Comparison of ENCODE assay signal across 24 cellular contexts in genomic region chr20:54170963-54171362, GRCh38. TPM values are rescaled to one million over a fixed set of nuclear protein-coding genes. Genes with fewer than 3 reads are reported as not detected.
DNase-seq lines count a peak whose midpoint lies in the region; ATAC-seq, FAIRE-seq and TF ChIP-seq lines count a peak whose summit lies in the region.
"Had no signal": no experiment of that assay in that cellular context is flagged by ENCODE, and none has a peak within 500 bp of the region (broad histone marks: within the 10 kb centered on the region; RNA-seq: fewer than 3 reads in every experiment).

No MANE protein-coding gene starts in this region.

- H3K4me3 ChIP-seq in HepG2 (replicated peaks in 1 of 3; ENCODE audit: insufficient read depth in 1 of 3, low read depth in 2 of 3, low read length in 3 of 3) (no peak overlapping the region), right lobe of liver (no peak overlapping the region), PC-9 (peak overlapping the region; percentile 63; the same call in 1 of the 2 replicates), endothelial cell of umbilical vein (replicated peaks in 1 of 3; ENCODE audit: insufficient read depth in 1 of 3, low read depth in 1 of 3, low read length in 3 of 3) (no peak overlapping the region), neuronal stem cell (ENCODE audit: low read length in 2 of 2) (no peak overlapping the region), brain microvascular endothelial cell (ENCODE audit: low read depth, low read length) (no peak overlapping the region)
- H3K4me3 ChIP-seq: BLaER1 treated with 17β-estradiol and CSF1 and Interleukin-3, amounts not matched to agents 10 nM and 100 nM; GM23338 had no signal

- peaks cover 62% of the 10 kb centered on the region for H3K27me3 Mint-ChIP-seq in activated T-helper 17 cell treated with anti-CD3 and anti-CD28 coated beads, Interleukin-2, amount 50 U/mL, for 72 hours

- no peak overlapping the region for H2AFZ ChIP-seq in HepG2 (ENCODE audit: low read length)
- no peak overlapping the region for H2AFZ ChIP-seq in PC-9
- H2AFZ ChIP-seq in endothelial cell of umbilical vein (ENCODE audit: low read depth, low read length) = no peak overlapping the region
- H2AFZ ChIP-seq in neuronal stem cell (ENCODE audit: low read length) = no peak overlapping the region
- H2AFZ ChIP-seq: GM23338 had no signal

- no peak overlapping the region for H3K27ac ChIP-seq in HepG2 (ENCODE audit: extremely low read length, insufficient read depth, low read length)
- no peak overlapping the region for H3K27ac ChIP-seq in right lobe of liver
- H3K27ac ChIP-seq in PC-9 = peak overlapping the region; percentile 96
- H3K27ac ChIP-seq in endothelial cell of umbilical vein (ENCODE audit: insufficient read depth, low read depth, low read length) = no peak overlapping the region
- H3K27ac ChIP-seq in neuronal stem cell (replicated peaks; ENCODE audit: low read length) = no peak overlapping the region
- H3K27ac ChIP-seq in brain microvascular endothelial cell = no peak overlapping the region
- H3K27ac ChIP-seq: 22Rv1; BLaER1 treated with 17β-estradiol and CSF1 and Interleukin-3, amounts not matched to agents 10 nM and 100 nM had no signal

- POLR2A ChIA-PET in HepG2 (lab: Yijun Ruan, JAX) (interaction anchor here (1.0 to 3.9 kb wide), 3 partner anchors 24 to 63 kb away, joined by 3 to 19 read pairs (median 3); no protein-coding TSS in a partner anchor), PC-9 (lab: Charles Lee; ENCODE audit: unreplicated experiment) (no interaction called here), endothelial cell of umbilical vein (lab: Charles Lee) (no interaction called here)

- ATAC-seq in HepG2 (no peak), right lobe of liver (no peak)
- ATAC-seq in activated T-helper 17 cell treated with anti-CD3 and anti-CD28 coated beads, Interleukin-2, amount 50 U/mL, for 72 hours (replicated peaks) = no peak
- ATAC-seq: GM23338 had no signal

- peaks cover 41% of the 10 kb centered on the region for H3F3A ChIP-seq in PC-9 (ENCODE audit: insufficient read depth, low read depth)

- no peaks in the 10 kb centered on the region for H3K9me3 Mint-ChIP-seq in activated T-helper 17 cell treated with anti-CD3 and anti-CD28 coated beads, Interleukin-2, amount 50 U/mL, for 72 hours
- H3K9me3 Mint-ChIP-seq: CD4-positive, alpha-beta T cell had no signal

- H3K9ac ChIP-seq in HepG2 (ENCODE audit: insufficient read depth, low read depth, low read length) (no peak overlapping the region), endothelial cell of umbilical vein (replicated peaks; ENCODE audit: extremely low read depth, insufficient read depth, low read length) (no peak overlapping the region), neuronal stem cell (ENCODE audit: low read depth, low read length, poor library complexity) (no peak overlapping the region)
- H3K9ac ChIP-seq: BLaER1 treated with 17β-estradiol and CSF1 and Interleukin-3, amounts not matched to agents 10 nM and 100 nM had no signal

- TF ChIP-seq RAD21 in HepG2 (CRISPR knock-in tag; IDR thresholded peaks at IDR 0.05) = no peak

- H3K4me3 Mint-ChIP-seq in activated T-helper 17 cell treated with anti-CD3 and anti-CD28 coated beads, Interleukin-2, amount 50 U/mL, for 72 hours = no peak overlapping the region
- H3K4me3 Mint-ChIP-seq: CD4-positive, alpha-beta T cell; CD8-positive, alpha-beta memory T cell; GM23338; H9 had no signal

- dilution Hi-C loops in endothelial cell of umbilical vein (cut with MboI; ENCODE audit: extremely low pct_ligation_motif_present, low sequenced_read_pairs) = no loop called here

- H3K79me2 ChIP-seq in HepG2 (ENCODE audit: insufficient read depth, low read length) (no peaks in the 10 kb centered on the region), PC-9 (ENCODE audit: low read depth) (peaks cover 31% of the 10 kb centered on the region), endothelial cell of umbilical vein (ENCODE audit: control insufficient read depth, insufficient read depth, low read length) (no peaks in the 10 kb centered on the region)

- peaks cover 66% of the 10 kb centered on the region for H3K4me1 ChIP-seq in HepG2 (ENCODE audit: insufficient read depth, low read length)
- peaks cover 0 to 11% (median 0%) of the 10 kb centered on the region in 4 donors for H3K4me1 ChIP-seq in right lobe of liver
- H3K4me1 ChIP-seq in PC-9 (replicated peaks; ENCODE audit: insufficient read depth) = peaks cover 42% of the 10 kb centered on the region
- H3K4me1 ChIP-seq in endothelial cell of umbilical vein (ENCODE audit: control insufficient read depth, extremely low read depth, insufficient read depth, low read length) = no peaks in the 10 kb centered on the region
- peaks cover 11 to 14% of the 10 kb centered on the region in 2 donors for H3K4me1 ChIP-seq in neuronal stem cell (ENCODE audit: control insufficient read depth in 2 of 2, insufficient read depth in 1 of 2, low read depth in 1 of 2, low read length in 2 of 2)
- H3K4me1 ChIP-seq: BE2C had no signal

- no peak overlapping the region for H3K4ac ChIP-seq in neuronal stem cell (ENCODE audit: low read length)

- H3K9me2 ChIP-seq in PC-9 (ENCODE audit: insufficient read depth) = no peaks in the 10 kb centered on the region

- no peaks in the 10 kb centered on the region for H3K79me1 ChIP-seq in neuronal stem cell (ENCODE audit: low read depth, low read length)

- in situ Hi-C loops in HepG2 (cut with HindIII; ENCODE audit: extremely low pct_ligation_motif_present, low pct_unique_long_range_greater_than_20kb) (no loop called here), brain microvascular endothelial cell (cut with HindIII; ENCODE audit: low pct_ligation_motif_present, low sequenced_read_pairs) (no loop called here)

- no peak overlapping the region for H3K27ac Mint-ChIP-seq in activated T-helper 17 cell treated with anti-CD3 and anti-CD28 coated beads, Interleukin-2, amount 50 U/mL, for 72 hours
- H3K27ac Mint-ChIP-seq: CD14-positive monocyte; CD4-positive, alpha-beta T cell; CD8-positive, alpha-beta memory T cell; GM23338; H9 had no signal

- 89% methylated on average over 3 of the region's 3 CpGs for WGBS in HepG2 (ENCODE audit: low lambda C conversion rate)
- 28% methylated on average over 3 of the region's 3 CpGs for WGBS in right lobe of liver (ENCODE audit: insufficient coverage, low coverage, low lambda C conversion rate, missing lambda C conversion rate)
- WGBS in neuronal stem cell (ENCODE audit: extremely low coverage in 2 of 2, insufficient read length in 2 of 2, insufficient replicate concordance in 1 of 2), 2 donors = no CpG with 5 or more reads among the region's 3 CpGs

- H3K36me3 ChIP-seq in HepG2 (replicated peaks in 1 of 2; ENCODE audit: control insufficient read depth in 1 of 2, insufficient read depth in 2 of 2, low read length in 2 of 2) (no peaks in the 10 kb centered on the region), right lobe of liver (no peaks in the 10 kb centered on the region), PC-9 (ENCODE audit: low read depth) (peaks cover 12% of the 10 kb centered on the region; the same call in 1 of the 2 replicates), endothelial cell of umbilical vein (ENCODE audit: control insufficient read depth in 2 of 2, extremely low read depth in 1 of 2, insufficient read depth in 2 of 2, low read length in 2 of 2) (no peaks in the 10 kb centered on the region), neuronal stem cell (replicated peaks in 1 of 2; ENCODE audit: control insufficient read depth in 2 of 2, insufficient read depth in 2 of 2, low read length in 2 of 2) (no peaks in the 10 kb centered on the region), brain microvascular endothelial cell (replicated peaks) (no peaks in the 10 kb centered on the region)
- H3K36me3 ChIP-seq: BE2C; BLaER1 treated with 17β-estradiol and CSF1 and Interleukin-3, amounts not matched to agents 10 nM and 100 nM had no signal

- TF ChIP-seq CTCF in HepG2 (CRISPR knock-in tag; IDR thresholded peaks at IDR 0.05) (no peak), right lobe of liver (IDR thresholded peaks at IDR 0.05) (no peak), PC-9 (conservative IDR thresholded peaks at IDR 0.05) (no peak), endothelial cell of umbilical vein (IDR thresholded peaks at IDR 0.05; ENCODE audit: extremely low read depth in 1 of 2, insufficient read depth in 1 of 2, low read depth in 1 of 2, low read length in 2 of 2) (no peak), brain microvascular endothelial cell (IDR thresholded peaks at IDR 0.05; ENCODE audit: low read depth, low read length, missing control alignments) (no peak)

- H3K4me2 ChIP-seq in HepG2 (ENCODE audit: low read depth, low read length) (no peak overlapping the region), PC-9 (peak overlapping the region; percentile 92), endothelial cell of umbilical vein (ENCODE audit: insufficient read depth, low read length) (no peak overlapping the region), neuronal stem cell (ENCODE audit: insufficient read depth, low read length, poor library complexity, severe bottlenecking) (no peak overlapping the region)
- H3K4me2 ChIP-seq: BLaER1 treated with 17β-estradiol and CSF1 and Interleukin-3, amounts not matched to agents 10 nM and 100 nM; GM23338 had no signal

- FAIRE-seq in HepG2 (lab: Jason Lieb, UNC) = no peak
- FAIRE-seq in endothelial cell of umbilical vein (lab: Jason Lieb, UNC) = no peak
- FAIRE-seq: A204.1, GM12891, GM18507 had no signal

- BruUV-seq in HepG2 (replicated peaks; lab: Mats Ljungman, UMichigan) (no TSS peak), PC-9 (replicated peaks; lab: Mats Ljungman, UMichigan) (no TSS peak), endothelial cell of umbilical vein (replicated peaks; lab: Mats Ljungman, UMichigan) (no TSS peak)

- H3K9me1 ChIP-seq in endothelial cell of umbilical vein (replicated peaks; ENCODE audit: control insufficient read depth, extremely low read depth, insufficient read depth, low read length) = no peaks in the 10 kb centered on the region

- H2BK12ac ChIP-seq in neuronal stem cell (ENCODE audit: low read length) = no peak overlapping the region

- H3K14ac ChIP-seq in neuronal stem cell (ENCODE audit: low read length) = no peak overlapping the region

- no peak for DNase-seq in HepG2 (ENCODE audit: low spot score)
- DNase-seq in right lobe of liver = no peak
- no peak for DNase-seq in PC-9
- DNase-seq in endothelial cell of umbilical vein (ENCODE audit: low read depth, low spot score) = no peak
- no peak for DNase-seq in neuronal stem cell (ENCODE audit: low spot score)
- DNase-seq in activated T-cell treated with anti-CD3 and anti-CD28 coated beads, Interleukin-2, amount 50 U/mL, for 1 hour = no peak
- DNase-seq in brain microvascular endothelial cell = no peak
- DNase-seq: ACHN; AML-193; BE2C; CD4-positive, alpha-beta T cell; CD8-positive, alpha-beta memory T cell; DMS53; DMS79 treated with DMSO at 0.1 percent for 48 hours; GF-D8; H9 had no signal

- CTCF ChIA-PET in HepG2 (lab: Yijun Ruan, JAX; ENCODE audit: low intra/inter-chr PET ratio, low total read pairs) (no interaction called here), PC-9 (lab: Charles Lee) (no interaction called here), endothelial cell of umbilical vein (lab: Charles Lee) (interaction anchor here (0.9 kb wide), 1 partner anchor 29 kb away, joined by 3 read pairs; no protein-coding TSS in a partner anchor)

- no peak overlapping the region for H2BK15ac ChIP-seq in neuronal stem cell (ENCODE audit: low read length)

- no peak overlapping the region for H3K23ac ChIP-seq in neuronal stem cell (ENCODE audit: low read depth, low read length, poor library complexity)

- TF ChIP-seq EP300 in HepG2 (IDR thresholded peaks at IDR 0.05; ENCODE audit: low read depth in 2 of 2, low read length in 2 of 2) (no peak), HepG2 (CRISPR knock-in tag; IDR thresholded peaks at IDR 0.05; ENCODE audit: borderline replicate concordance) (no peak)

- H2BK120ac ChIP-seq in neuronal stem cell (ENCODE audit: low read depth, low read length) = no peak overlapping the region

- no peak overlapping the region for H3K18ac ChIP-seq in neuronal stem cell (ENCODE audit: low read length)

- no peak overlapping the region for H2BK5ac ChIP-seq in neuronal stem cell (ENCODE audit: low read length)

- H4K20me1 ChIP-seq in HepG2 (ENCODE audit: insufficient read depth, low read length) (no peaks in the 10 kb centered on the region), PC-9 (ENCODE audit: insufficient read depth) (no peaks in the 10 kb centered on the region), endothelial cell of umbilical vein (replicated peaks; ENCODE audit: control insufficient read depth, extremely low read depth, insufficient read depth, low read length) (no peaks in the 10 kb centered on the region)

- no peak overlapping the region for H4K8ac ChIP-seq in neuronal stem cell (ENCODE audit: low read depth, low read length)

- H3K36me3 Mint-ChIP-seq in activated T-helper 17 cell treated with anti-CD3 and anti-CD28 coated beads, Interleukin-2, amount 50 U/mL, for 72 hours (ENCODE audit: low read depth) = no peaks in the 10 kb centered on the region
- H3K36me3 Mint-ChIP-seq: CD8-positive, alpha-beta memory T cell had no signal

- H3K9me3 ChIP-seq in HepG2 (ENCODE audit: low read length) (no peaks in the 10 kb centered on the region), right lobe of liver (no peaks in the 10 kb centered on the region), PC-9 (ENCODE audit: insufficient read depth, low read depth) (no peaks in the 10 kb centered on the region), endothelial cell of umbilical vein (replicated peaks; ENCODE audit: control insufficient read depth, insufficient read depth, low read length) (no peaks in the 10 kb centered on the region), neuronal stem cell (replicated peaks in 1 of 2; ENCODE audit: control insufficient read depth in 2 of 2, insufficient read depth in 1 of 2, low read depth in 1 of 2, low read length in 2 of 2) (no peaks in the 10 kb centered on the region)
- H3K9me3 ChIP-seq: BE2C had no signal

- intact Hi-C loops in HepG2 (cut with micrococcal nuclease; ENCODE audit: unreplicated experiment) = no loop called here
- intact Hi-C loops in right lobe of liver (cut with DNase I) = no loop called here
- intact Hi-C loops in PC-9 (cut with micrococcal nuclease; ENCODE audit: unreplicated experiment) = no loop called here
- intact Hi-C loops in endothelial cell of umbilical vein (cut with micrococcal nuclease) = no loop called here

- TF ChIP-seq POLR2A in HepG2 (IDR thresholded peaks at IDR 0.05; ENCODE audit: insufficient read depth in 1 of 2, low read depth in 2 of 2, low read length in 2 of 2) (no peak), right lobe of liver (IDR thresholded peaks at IDR 0.05) (no peak), endothelial cell of umbilical vein (IDR thresholded peaks at IDR 0.05; ENCODE audit: low read depth, low read length) (no peak)

- H2AK5ac ChIP-seq in neuronal stem cell (ENCODE audit: low read depth, low read length) = no peak overlapping the region

- H3K4me1 Mint-ChIP-seq in activated T-helper 17 cell treated with anti-CD3 and anti-CD28 coated beads, Interleukin-2, amount 50 U/mL, for 72 hours = no peaks in the 10 kb centered on the region

- no peaks in the 10 kb centered on the region for H3K27me3 ChIP-seq in HepG2 (ENCODE audit: control insufficient read depth in 1 of 2, insufficient read depth in 2 of 2, low read length in 2 of 2)
- H3K27me3 ChIP-seq in right lobe of liver = peaks cover 10 to 17% of the 10 kb centered on the region in 2 donors
- no peaks in the 10 kb centered on the region for H3K27me3 ChIP-seq in PC-9 (ENCODE audit: insufficient read depth, low read depth)
- peaks cover 35 to 47% of the 10 kb centered on the region in 2 experiments for H3K27me3 ChIP-seq in endothelial cell of umbilical vein (ENCODE audit: control insufficient read depth in 2 of 2, insufficient read depth in 2 of 2, low read length in 2 of 2)
- peaks cover 19 to 95% (median 49%) of the 10 kb centered on the region in 3 experiments for H3K27me3 ChIP-seq in neuronal stem cell (ENCODE audit: control insufficient read depth in 3 of 3, insufficient read depth in 3 of 3, low read depth in 1 of 3, low read length in 3 of 3)
- peaks cover 45% of the 10 kb centered on the region for H3K27me3 ChIP-seq in brain microvascular endothelial cell (replicated peaks)

- H4K91ac ChIP-seq in neuronal stem cell (ENCODE audit: low read depth, low read length, poor library complexity) = no peak overlapping the region

RNA-seq across cellular contexts. Expression of gene CYP24A1, which starts 2.8 kb away (rescaled TPM):
- total RNA-seq in HepG2 (2016; rRNA removed; fragmentation: Illumina TruSeq; extraction: Trizol) (6.9 and 9.4 TPM in 2 replicates), right lobe of liver (not detected), PC-9 (2021) (2.7 and 4.9 TPM in 2 replicates), endothelial cell of umbilical vein (not detected in 2 replicates)
- total RNA-seq in HepG2 (2016; cell fraction: cytosol; rRNA removed; fragmentation: Illumina TruSeq; extraction: Trizol; ENCODE audit: low read depth) = 67.3 and 73.1 TPM in 2 replicates
- total RNA-seq in HepG2 (2016; cell fraction: insoluble cytoplasmic fraction; rRNA removed; fragmentation: Illumina TruSeq; extraction: Trizol) = 6.1 and 9.5 TPM in 2 replicates
- total RNA-seq in HepG2 (2016; cell fraction: membrane; rRNA removed; fragmentation: Illumina TruSeq; extraction: Trizol) = 33.5 and 36.3 TPM in 2 replicates
- 7.8 and 8.5 TPM in 2 replicates for total RNA-seq in HepG2 (2016; cell fraction: nucleus; rRNA removed; fragmentation: Illumina TruSeq; extraction: Trizol)
- polyA plus RNA-seq in HepG2 (2011; rRNA removed) (23.7 and 32.7 TPM in 2 replicates), endothelial cell of umbilical vein (not detected in 2 replicates)
- polyA plus RNA-seq in HepG2 (2011; cell fraction: cytosol; rRNA removed) = 15.3 and 17.1 TPM in 2 replicates
- 38.3 and 55.7 TPM in 2 replicates for polyA plus RNA-seq in HepG2 (2011; cell fraction: nucleus; rRNA removed)
- 1.8 and 6.1 TPM in 2 replicates for polyA plus RNA-seq in HepG2 (2012)
- polyA plus RNA-seq in HepG2 (2016; cell fraction: cytosol; fragmentation: Illumina TruSeq; extraction: Trizol; ENCODE audit: low read depth) = 0.28 and 0.52 TPM in 2 replicates
- polyA plus RNA-seq in HepG2 (2016; cell fraction: insoluble cytoplasmic fraction; fragmentation: Illumina TruSeq; extraction: Trizol; ENCODE audit: low read depth) = 2.7 and 3.9 TPM in 2 replicates
- 0.63 and 1.2 TPM in 2 replicates for polyA plus RNA-seq in HepG2 (2016; cell fraction: membrane; fragmentation: Illumina TruSeq; extraction: Trizol; ENCODE audit: low read depth)
- polyA plus RNA-seq in HepG2 (2016; cell fraction: nucleus; fragmentation: Illumina TruSeq; extraction: Trizol; ENCODE audit: insufficient read depth, low read depth) = 13.8 and 14.1 TPM in 2 replicates
- 40.3 TPM in 1 of 2 replicates, not detected in the other for polyA minus RNA-seq in HepG2 (2011; rRNA and poly(A)+ RNA removed; ENCODE audit: low replicate concordance)
- polyA minus RNA-seq in HepG2 (2011; cell fraction: cytosol; rRNA and poly(A)+ RNA removed) = 45.4 and 51.8 TPM in 2 replicates
- polyA minus RNA-seq in HepG2 (2011; cell fraction: nucleus; rRNA and poly(A)+ RNA removed) = 44.9 and 49.7 TPM in 2 replicates
- polyA plus RNA-seq in endothelial cell of umbilical vein (2011; cell fraction: cytosol; rRNA removed) = not detected in 2 replicates
- polyA plus RNA-seq in endothelial cell of umbilical vein (2011; cell fraction: nucleus; rRNA removed) = not detected in 2 replicates
- polyA plus RNA-seq in endothelial cell of umbilical vein (2012) = not detected in 2 replicates
- not detected in 2 replicates for polyA minus RNA-seq in endothelial cell of umbilical vein
- polyA minus RNA-seq in endothelial cell of umbilical vein (2011; cell fraction: cytosol; rRNA and poly(A)+ RNA removed) = not detected
- not detected in 2 replicates for polyA minus RNA-seq in endothelial cell of umbilical vein (2011; cell fraction: nucleus; rRNA and poly(A)+ RNA removed)
- under 1 TPM in 1 of 2 donors, not detected in 1; 0.08 TPM for total RNA-seq in activated T-helper 17 cell treated with anti-CD3 and anti-CD28 coated beads, Interleukin-2, amount 50 U/mL, for 72 hours
- not detected for polyA plus RNA-seq in neuronal stem cell (2013, experiment 1 of 2)
- not detected for polyA plus RNA-seq in neuronal stem cell (2013, experiment 2 of 2)
- total RNA-seq: GM23338, H9 had no signal
- polyA plus RNA-seq: CD14-positive monocyte had no signal

RNA-seq across cellular contexts. Expression of gene PFDN4, which starts 36.9 kb away (rescaled TPM):
- total RNA-seq in HepG2 (2016; rRNA removed; fragmentation: Illumina TruSeq; extraction: Trizol) (227 and 299 TPM in 2 replicates), right lobe of liver (10 to 100 TPM in 2 of 6 experiments, 1 to 10 TPM in 4; 4.2 to 50.9 (median 7.9) TPM), PC-9 (2021) (44.1 and 49.5 TPM in 2 replicates), endothelial cell of umbilical vein (37.9 and 44.2 TPM in 2 replicates)
- total RNA-seq in HepG2 (2016; cell fraction: cytosol; rRNA removed; fragmentation: Illumina TruSeq; extraction: Trizol; ENCODE audit: low read depth) = 116 and 137 TPM in 2 replicates
- 227 and 317 TPM in 2 replicates for total RNA-seq in HepG2 (2016; cell fraction: insoluble cytoplasmic fraction; rRNA removed; fragmentation: Illumina TruSeq; extraction: Trizol)
- total RNA-seq in HepG2 (2016; cell fraction: membrane; rRNA removed; fragmentation: Illumina TruSeq; extraction: Trizol) = 141 and 157 TPM in 2 replicates
- 81.8 and 87.1 TPM in 2 replicates for total RNA-seq in HepG2 (2016; cell fraction: nucleus; rRNA removed; fragmentation: Illumina TruSeq; extraction: Trizol)
- polyA plus RNA-seq in HepG2 (2011; rRNA removed) (41.7 and 59.8 TPM in 2 replicates), endothelial cell of umbilical vein (12.1 and 17.5 TPM in 2 replicates)
- 37.0 and 54.6 TPM in 2 replicates for polyA plus RNA-seq in HepG2 (2011; cell fraction: cytosol; rRNA removed)
- 11.6 and 20.3 TPM in 2 replicates for polyA plus RNA-seq in HepG2 (2011; cell fraction: nucleus; rRNA removed)
- polyA plus RNA-seq in HepG2 (2012) = 152 and 165 TPM in 2 replicates
- 106 and 114 TPM in 2 replicates for polyA plus RNA-seq in HepG2 (2016; cell fraction: cytosol; fragmentation: Illumina TruSeq; extraction: Trizol; ENCODE audit: low read depth)
- 248 and 300 TPM in 2 replicates for polyA plus RNA-seq in HepG2 (2016; cell fraction: insoluble cytoplasmic fraction; fragmentation: Illumina TruSeq; extraction: Trizol; ENCODE audit: low read depth)
- polyA plus RNA-seq in HepG2 (2016; cell fraction: membrane; fragmentation: Illumina TruSeq; extraction: Trizol; ENCODE audit: low read depth) = 116 and 120 TPM in 2 replicates
- 122 and 141 TPM in 2 replicates for polyA plus RNA-seq in HepG2 (2016; cell fraction: nucleus; fragmentation: Illumina TruSeq; extraction: Trizol; ENCODE audit: insufficient read depth, low read depth)
- 0.28 and 1.1 TPM in 2 replicates for polyA minus RNA-seq in HepG2 (2011; rRNA and poly(A)+ RNA removed; ENCODE audit: low replicate concordance)
- polyA minus RNA-seq in HepG2 (2011; cell fraction: cytosol; rRNA and poly(A)+ RNA removed) = 31.9 and 32.4 TPM in 2 replicates
- 16.5 and 23.9 TPM in 2 replicates for polyA minus RNA-seq in HepG2 (2011; cell fraction: nucleus; rRNA and poly(A)+ RNA removed)
- polyA plus RNA-seq in endothelial cell of umbilical vein (2011; cell fraction: cytosol; rRNA removed) = 52.8 and 54.9 TPM in 2 replicates
- polyA plus RNA-seq in endothelial cell of umbilical vein (2011; cell fraction: nucleus; rRNA removed) = 20.7 and 30.2 TPM in 2 replicates
- 63.3 and 90.4 TPM in 2 replicates for polyA plus RNA-seq in endothelial cell of umbilical vein (2012)
- 1.9 and 2.6 TPM in 2 replicates for polyA minus RNA-seq in endothelial cell of umbilical vein
- 16.8 TPM for polyA minus RNA-seq in endothelial cell of umbilical vein (2011; cell fraction: cytosol; rRNA and poly(A)+ RNA removed)
- 2.4 and 3.9 TPM in 2 replicates for polyA minus RNA-seq in endothelial cell of umbilical vein (2011; cell fraction: nucleus; rRNA and poly(A)+ RNA removed)
- total RNA-seq in activated T-helper 17 cell treated with anti-CD3 and anti-CD28 coated beads, Interleukin-2, amount 50 U/mL, for 72 hours = 10 to 100 TPM; 32.5 to 35.8 TPM
- 149 TPM for polyA plus RNA-seq in neuronal stem cell (2013, experiment 1 of 2)
- polyA plus RNA-seq in neuronal stem cell (2013, experiment 2 of 2) = 155 TPM
